Comparison of ENCODE assay signal across 8 cellular contexts in genomic region chr1:33460947-33461629, GRCh38. TPM values are rescaled to one million over a fixed set of nuclear protein-coding genes. Genes with fewer than 3 reads are reported as not detected.
DNase-seq lines count a peak whose midpoint lies in the region; ATAC-seq and TF ChIP-seq lines count a peak whose summit lies in the region.

No MANE protein-coding gene starts in this region.

- DNase-seq in esophagus muscularis mucosa (ENCODE audit: extremely low spot score) (no peak), testis (peak; percentile 17), HPDE6-E6E7 (ENCODE audit: extremely low spot score) (no peak), NCI-H1930 (lab: John Stamatoyannopoulos, UW) (no peak)
- DNase-seq in stimulated activated CD4-positive, alpha-beta T cell treated with anti-CD3 and anti-CD28 coated beads, Interleukin-4, amount 100 ng/mL, for 24 hours = no peak
- no peak for DNase-seq in activated CD4-positive, CD25-positive, alpha-beta regulatory T cell (lab: John Stamatoyannopoulos, UW)

- no peaks in the 10 kb centered on the region for H3K9me3 ChIP-seq in esophagus muscularis mucosa
- no peaks in the 10 kb centered on the region for H3K9me3 ChIP-seq in testis

- TF ChIP-seq CTCF in esophagus muscularis mucosa (IDR thresholded peaks at IDR 0.05) = no peak
- TF ChIP-seq CTCF in testis (IDR thresholded peaks at IDR 0.05) = no peak

- ATAC-seq in GM19452 (IDR thresholded peaks at IDR 0.05; ENCODE audit: unreplicated experiment) = peak; percentile 67
- ATAC-seq in HG03439 (IDR thresholded peaks at IDR 0.05; ENCODE audit: unreplicated experiment) = peak; percentile 75

- H3K4me3 ChIP-seq in esophagus muscularis mucosa (no peak overlapping the region), testis (no peak overlapping the region)

- intact Hi-C loops in esophagus muscularis mucosa (cut with DNase I) = no loop called here
- intact Hi-C loops in testis (cut with DNase I; ENCODE audit: low total_unique reads) = no loop called here

- no peak for TF ChIP-seq EP300 in esophagus muscularis mucosa (IDR thresholded peaks at IDR 0.05)

- H3K36me3 ChIP-seq in esophagus muscularis mucosa = no peaks in the 10 kb centered on the region
- no peaks in the 10 kb centered on the region for H3K36me3 ChIP-seq in testis (ENCODE audit: low read depth, missing control alignments)

- H3K4me1 ChIP-seq in esophagus muscularis mucosa (peaks cover 27 to 57% (median 45%) of the 10 kb centered on the region in 4 donors), testis (no peaks in the 10 kb centered on the region)

- 44% methylated on average over 4 of the region's 4 CpGs for WGBS in esophagus muscularis mucosa
- 54 to 59% methylated on average over 4 of the region's 4 CpGs for WGBS in testis, 2 donors

- H3K27ac ChIP-seq in esophagus muscularis mucosa (replicated peaks in 1 of 4) (peak overlapping the region; percentile 66 to 83 (median 76)), testis (peak overlapping the region in 1 of 2 donors; percentile 8)

- TF ChIP-seq POLR2A in esophagus muscularis mucosa (IDR thresholded peaks at IDR 0.05; ENCODE audit: low read depth) = no peak
- no peak for TF ChIP-seq POLR2A in testis (IDR thresholded peaks at IDR 0.05)

- H3K27me3 ChIP-seq in esophagus muscularis mucosa (no peaks in the 10 kb centered on the region), testis (no peaks in the 10 kb centered on the region)

RNA-seq across cellular contexts. Expression of gene ZSCAN20, which starts 11.4 kb away (rescaled TPM):
- total RNA-seq in esophagus muscularis mucosa (1 to 10 TPM; 6.6 to 8.2 (median 7.7) TPM), testis (10 to 100 TPM in 1 of 2 donors, 1 to 10 TPM in 1; 9.8 to 10.1 TPM)
- polyA plus RNA-seq in testis (ENCODE audit: insufficient read depth, low read depth, low replicate concordance) = 4.5 TPM

RNA-seq across cellular contexts. Expression of gene PHC2, which starts 30.2 kb away (rescaled TPM):
- total RNA-seq in esophagus muscularis mucosa = 100 to 1,000 TPM; 104 to 274 (median 201) TPM
- 100 to 1,000 TPM; 121 to 130 TPM for total RNA-seq in testis
- polyA plus RNA-seq in testis (ENCODE audit: insufficient read depth, low read depth, low replicate concordance) = 178 TPM
